Comparison of ENCODE assay signal across 12 cellular contexts in the genomic region with DNA sequence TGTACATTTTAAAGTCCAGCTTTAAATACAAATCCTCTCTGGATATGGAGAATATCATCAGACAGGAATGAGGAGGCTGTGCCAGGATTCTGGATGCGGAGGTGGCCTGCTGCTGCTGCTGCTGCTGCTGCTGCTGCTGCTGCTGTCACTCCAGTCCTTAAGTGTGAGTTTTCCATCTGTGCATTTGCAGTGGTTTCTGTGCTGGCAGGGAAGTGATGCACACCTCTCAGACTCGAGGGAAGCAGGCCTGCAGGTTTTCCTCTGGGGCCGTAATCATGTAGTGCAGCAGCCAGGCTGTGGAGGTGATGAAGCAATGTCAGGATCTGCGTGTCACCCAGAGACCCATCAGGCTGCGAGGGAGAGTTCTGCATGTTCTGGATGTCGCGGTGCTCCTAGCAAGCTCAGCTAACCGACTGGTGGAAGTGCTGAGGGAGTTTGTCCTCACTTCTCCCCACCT. TPM values are rescaled to one million over a fixed set of nuclear protein-coding genes. Genes with fewer than 3 reads are reported as not detected.
DNase-seq lines count a peak whose midpoint lies in the region; ATAC-seq and TF ChIP-seq lines count a peak whose summit lies in the region.
"Had no signal": no experiment of that assay in that cellular context is flagged by ENCODE, and none has a peak within 500 bp of the region (broad histone marks: within the 10 kb centered on the region; RNA-seq: fewer than 3 reads in every experiment).

No MANE protein-coding gene starts in this region.

- ATAC-seq in gastrocnemius medialis, result peak; percentile 29 to 40
- no peak for ATAC-seq in activated CD8-positive, alpha-beta memory T cell treated with anti-CD3 and anti-CD28 coated beads, Interleukin-2, amount 10 ng/mL, durations not matched to agents 7 days and 5 days

- H3K36me3 ChIP-seq in endocrine pancreas (ENCODE audit: control insufficient read depth, insufficient read depth, low read length) (no peaks in the 10 kb centered on the region), gastrocnemius medialis (peaks cover 0 to 22% of the 10 kb centered on the region in 2 donors)
- H3K36me3 ChIP-seq: uterus had no signal

- H3K4me3 ChIP-seq in endocrine pancreas (ENCODE audit: control insufficient read depth, insufficient read depth, low read length) (peak overlapping the region; percentile 28), gastrocnemius medialis (peak overlapping the region; percentile 18 to 71 (median 24))
- H3K4me3 ChIP-seq: uterus had no signal

- in situ Hi-C loops in gastrocnemius medialis (cut with MboI; ENCODE audit: low sequenced_read_pairs in 4 of 4), result loop anchor here in 3 of 4 donors (10.0 to 25.0 kb wide), 3 partner anchors 130 to 503 kb away; no protein-coding TSS in a partner anchor

- intact Hi-C loops in activated CD4-positive, alpha-beta T cell treated with anti-CD3 and anti-CD28 coated beads, Interleukin-2, amount 10 ng/mL, durations not matched to agents 24 days and 14 days (cut with micrococcal nuclease), result loop anchor here (1.0 to 2.0 kb wide), 4 partner anchors 152 to 740 kb away; no protein-coding TSS in a partner anchor
- intact Hi-C loops in gastrocnemius medialis (cut with DNase I; ENCODE audit: low total_unique reads), result loop anchor here (1.0 to 2.0 kb wide), 2 partner anchors 144 to 153 kb away; no protein-coding TSS in a partner anchor

- no peaks in the 10 kb centered on the region for H3K9me3 ChIP-seq in endocrine pancreas (ENCODE audit: control insufficient read depth, low read length)
- H3K9me3 ChIP-seq in gastrocnemius medialis, result no peaks in the 10 kb centered on the region
- H3K9me3 ChIP-seq: uterus had no signal

- H3K27ac Mint-ChIP-seq in activated CD4-positive, alpha-beta T cell treated with anti-CD3 and anti-CD28 coated beads, Interleukin-2, amount 10 ng/mL, durations not matched to agents 24 days and 14 days, result no peak overlapping the region
- no peak overlapping the region for H3K27ac Mint-ChIP-seq in activated CD8-positive, alpha-beta memory T cell treated with anti-CD3 and anti-CD28 coated beads, Interleukin-2, amount 10 ng/mL, durations not matched to agents 7 days and 5 days
- H3K27ac Mint-ChIP-seq: activated CD4-positive, alpha-beta memory T cell treated with anti-CD3 and anti-CD28 coated beads for 36 hours; activated naive CD4-positive, alpha-beta T cell treated with anti-CD3 and anti-CD28 coated beads, Interleukin-2, amount 50 U/mL, for 72 hours had no signal

- peak; percentile 53 for DNase-seq in activated CD4-positive, alpha-beta T cell treated with anti-CD3 and anti-CD28 coated beads, Interleukin-2, amount 10 ng/mL, durations not matched to agents 24 days and 14 days
- no peak for DNase-seq in activated CD4-positive, alpha-beta T cell treated with anti-CD3 and anti-CD28 coated beads for 48 hours
- DNase-seq in NCI-H69 (lab: John Stamatoyannopoulos, UW) (peak; percentile 66), gastrocnemius medialis (peak; percentile 72 to 88), NCI-H345 (lab: John Stamatoyannopoulos, UW) (no peak), glomerular visceral epithelial cell (ENCODE audit: extremely low spot score) (no peak)
- DNase-seq in activated CD8-positive, alpha-beta memory T cell treated with anti-CD3 and anti-CD28 coated beads, Interleukin-2, amount 10 ng/mL, durations not matched to agents 7 days and 5 days, result no peak
- DNase-seq: activated CD4-positive, alpha-beta memory T cell treated with anti-CD3 and anti-CD28 coated beads for 36 hours; left cardiac atrium; uterus had no signal

- CTCF ChIA-PET in activated CD8-positive, alpha-beta memory T cell treated with anti-CD3 and anti-CD28 coated beads, Interleukin-2, amount 10 ng/mL, durations not matched to agents 7 days and 5 days (lab: Charles Lee), result interaction anchor here (1.2 to 1.9 kb wide), 2 partner anchors 9 to 510 kb away, joined by 3 to 5 read pairs; no protein-coding TSS in a partner anchor

- H3K27me3 ChIP-seq in endocrine pancreas (ENCODE audit: control insufficient read depth, insufficient read depth, low read length) (no peaks in the 10 kb centered on the region), gastrocnemius medialis (no peaks in the 10 kb centered on the region)
- H3K27me3 ChIP-seq: uterus had no signal

- no peaks in the 10 kb centered on the region for H3K9me3 Mint-ChIP-seq in activated CD4-positive, alpha-beta T cell treated with anti-CD3 and anti-CD28 coated beads, Interleukin-2, amount 10 ng/mL, durations not matched to agents 24 days and 14 days
- H3K9me3 Mint-ChIP-seq in activated CD8-positive, alpha-beta memory T cell treated with anti-CD3 and anti-CD28 coated beads, Interleukin-2, amount 10 ng/mL, durations not matched to agents 7 days and 5 days (ENCODE audit: low read depth), result no peaks in the 10 kb centered on the region
- H3K9me3 Mint-ChIP-seq: activated CD4-positive, alpha-beta memory T cell treated with anti-CD3 and anti-CD28 coated beads for 36 hours; activated naive CD4-positive, alpha-beta T cell treated with anti-CD3 and anti-CD28 coated beads, Interleukin-2, amount 50 U/mL, for 72 hours had no signal

- peak overlapping the region; percentile 96 to 99 (median 98) for H3K27ac ChIP-seq in gastrocnemius medialis
- H3K27ac ChIP-seq: uterus had no signal

- H3K9ac ChIP-seq in endocrine pancreas (ENCODE audit: control insufficient read depth, insufficient read depth, low read length), result no peak overlapping the region

- no peaks in the 10 kb centered on the region for H3K36me3 Mint-ChIP-seq in activated CD4-positive, alpha-beta T cell treated with anti-CD3 and anti-CD28 coated beads, Interleukin-2, amount 10 ng/mL, durations not matched to agents 24 days and 14 days (ENCODE audit: low read depth)
- no peaks in the 10 kb centered on the region for H3K36me3 Mint-ChIP-seq in activated CD8-positive, alpha-beta memory T cell treated with anti-CD3 and anti-CD28 coated beads, Interleukin-2, amount 10 ng/mL, durations not matched to agents 7 days and 5 days
- H3K36me3 Mint-ChIP-seq: activated CD4-positive, alpha-beta memory T cell treated with anti-CD3 and anti-CD28 coated beads for 36 hours; activated naive CD4-positive, alpha-beta T cell treated with anti-CD3 and anti-CD28 coated beads, Interleukin-2, amount 50 U/mL, for 72 hours had no signal

- peak in 1 of 2 donors; percentile 64 for TF ChIP-seq POLR2A in gastrocnemius medialis (IDR thresholded peaks at IDR 0.05)

- peak overlapping the region; percentile 66 for H3K4me3 Mint-ChIP-seq in activated CD4-positive, alpha-beta T cell treated with anti-CD3 and anti-CD28 coated beads, Interleukin-2, amount 10 ng/mL, durations not matched to agents 24 days and 14 days
- H3K4me3 Mint-ChIP-seq in activated CD8-positive, alpha-beta memory T cell treated with anti-CD3 and anti-CD28 coated beads, Interleukin-2, amount 10 ng/mL, durations not matched to agents 7 days and 5 days, result no peak overlapping the region
- H3K4me3 Mint-ChIP-seq: activated CD4-positive, alpha-beta memory T cell treated with anti-CD3 and anti-CD28 coated beads for 36 hours had no signal

- H3K4me1 ChIP-seq in endocrine pancreas (ENCODE audit: control insufficient read depth, insufficient read depth, low read length) (no peaks in the 10 kb centered on the region), gastrocnemius medialis (peaks cover 19 to 21% of the 10 kb centered on the region in 2 donors)
- H3K4me1 ChIP-seq: uterus had no signal

- no peak for TF ChIP-seq CTCF in gastrocnemius medialis (IDR thresholded peaks at IDR 0.05 in 4 of 5, conservative IDR thresholded peaks at IDR 0.05 in 1 of 5)

- peaks cover 10% of the 10 kb centered on the region for H3K27me3 Mint-ChIP-seq in activated CD4-positive, alpha-beta T cell treated with anti-CD3 and anti-CD28 coated beads, Interleukin-2, amount 10 ng/mL, durations not matched to agents 24 days and 14 days
- peaks cover 27% of the 10 kb centered on the region for H3K27me3 Mint-ChIP-seq in activated CD8-positive, alpha-beta memory T cell treated with anti-CD3 and anti-CD28 coated beads, Interleukin-2, amount 10 ng/mL, durations not matched to agents 7 days and 5 days

- H3K4me1 Mint-ChIP-seq in activated CD4-positive, alpha-beta T cell treated with anti-CD3 and anti-CD28 coated beads, Interleukin-2, amount 10 ng/mL, durations not matched to agents 24 days and 14 days, result peaks cover 4% of the 10 kb centered on the region
- peaks cover 2% of the 10 kb centered on the region for H3K4me1 Mint-ChIP-seq in activated CD8-positive, alpha-beta memory T cell treated with anti-CD3 and anti-CD28 coated beads, Interleukin-2, amount 10 ng/mL, durations not matched to agents 7 days and 5 days

RNA-seq across cellular contexts. Expression of gene CFAP61, which starts 32.0 kb away (rescaled TPM):
- total RNA-seq in activated CD4-positive, alpha-beta T cell treated with anti-CD3 and anti-CD28 coated beads, Interleukin-2, amount 10 ng/mL, durations not matched to agents 24 days and 14 days, result not detected in 2 replicates
- total RNA-seq in gastrocnemius medialis, result 10 to 100 TPM; 17.1 to 94.8 (median 41.4) TPM
- not detected for total RNA-seq in activated CD8-positive, alpha-beta memory T cell treated with anti-CD3 and anti-CD28 coated beads, Interleukin-2, amount 10 ng/mL, durations not matched to agents 7 days and 5 days
- total RNA-seq: activated CD4-positive, alpha-beta memory T cell treated with anti-CD3 and anti-CD28 coated beads for 36 hours had no signal

RNA-seq across cellular contexts. Expression of gene CRNKL1, which starts 32.1 kb away (rescaled TPM):
- total RNA-seq in activated CD4-positive, alpha-beta T cell treated with anti-CD3 and anti-CD28 coated beads, Interleukin-2, amount 10 ng/mL, durations not matched to agents 24 days and 14 days, result 22.7 and 25.1 TPM in 2 replicates
- total RNA-seq in gastrocnemius medialis, result 10 to 100 TPM; 32.2 to 45.3 (median 39.2) TPM
- total RNA-seq in activated CD8-positive, alpha-beta memory T cell treated with anti-CD3 and anti-CD28 coated beads, Interleukin-2, amount 10 ng/mL, durations not matched to agents 7 days and 5 days, result 10 to 100 TPM; 17.8 to 25.0 TPM

Comparison
In these comparisons a context has a peak if more than half of its experiments do, and no peak if none do; other contexts are left out.
1. DNase-seq: peak in activated CD4-positive, alpha-beta T cell treated with anti-CD3 and anti-CD28 coated beads, Interleukin-2, amount 10 ng/mL, durations not matched to agents 24 days and 14 days (single experiment), NCI-H69 (single experiment) and gastrocnemius medialis (2 of 2); none in activated CD4-positive, alpha-beta T cell treated with anti-CD3 and anti-CD28 coated beads for 48 hours (single experiment), NCI-H345 (single experiment), glomerular visceral epithelial cell (single experiment) and activated CD8-positive, alpha-beta memory T cell treated with anti-CD3 and anti-CD28 coated beads, Interleukin-2, amount 10 ng/mL, durations not matched to agents 7 days and 5 days (single experiment).
2. RNA of gene CFAP61, which starts 32.0 kb away (total RNA-seq): 17.1 to 94.8 TPM in gastrocnemius medialis; not detected in activated CD4-positive, alpha-beta T cell treated with anti-CD3 and anti-CD28 coated beads, Interleukin-2, amount 10 ng/mL, durations not matched to agents 24 days and 14 days and not detected in activated CD8-positive, alpha-beta memory T cell treated with anti-CD3 and anti-CD28 coated beads, Interleukin-2, amount 10 ng/mL, durations not matched to agents 7 days and 5 days; every median in the first group is over 10 times any median in the second.